Comparison of ENCODE assay signal across 19 cellular contexts in the genomic region with DNA sequence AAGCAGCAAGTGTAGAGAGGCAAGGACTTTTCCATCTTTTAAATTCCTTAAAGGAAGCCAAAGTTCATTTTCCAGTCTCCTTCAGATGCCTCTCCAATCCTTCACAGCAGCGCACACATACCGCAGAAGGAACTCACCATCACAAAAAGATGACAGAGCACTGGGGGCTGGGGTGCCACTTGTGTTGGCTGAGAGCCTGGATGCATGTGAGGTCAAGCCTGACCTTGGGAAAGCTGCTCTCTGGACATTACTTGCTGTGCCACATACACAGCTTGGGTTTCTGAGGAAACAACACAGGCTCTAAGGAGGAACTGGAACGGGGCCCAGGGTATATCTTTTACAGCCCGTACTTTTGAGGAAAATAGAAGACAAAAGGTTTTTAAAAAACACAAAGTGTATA.
DNase-seq lines count a peak whose midpoint lies in the region; ATAC-seq and TF ChIP-seq lines count a peak whose summit lies in the region.
"Had no signal": no experiment of that assay in that cellular context is flagged by ENCODE, and none has a peak within 500 bp of the region (broad histone marks: within the 10 kb centered on the region; RNA-seq: fewer than 3 reads in every experiment).

No MANE protein-coding gene starts in this region.

- H3K9me3 Mint-ChIP-seq in nephron progenitor cell, result no peaks in the 10 kb centered on the region
- peaks cover 11% of the 10 kb centered on the region; the same call in 1 of the 2 replicates for H3K9me3 Mint-ChIP-seq in WTC11
- H3K9me3 Mint-ChIP-seq: GM23338 had no signal

- H3K27me3 Mint-ChIP-seq in nephron progenitor cell (ENCODE audit: low read depth, poor library complexity) (peaks cover 3% of the 10 kb centered on the region), WTC11 (ENCODE audit: low read depth) (no peaks in the 10 kb centered on the region)

- intact Hi-C loops in left ventricle myocardium superior (cut with micrococcal nuclease), result no loop called here

- H3K4me1 Mint-ChIP-seq in nephron progenitor cell (peaks cover 43% of the 10 kb centered on the region), WTC11 (peaks cover 15% of the 10 kb centered on the region)
- H3K4me1 Mint-ChIP-seq: CD4-positive, alpha-beta memory T cell had no signal

- H3K36me3 Mint-ChIP-seq in nephron progenitor cell (ENCODE audit: low read depth), result no peaks in the 10 kb centered on the region
- H3K36me3 Mint-ChIP-seq in WTC11, result no peaks in the 10 kb centered on the region
- H3K36me3 Mint-ChIP-seq: CD4-positive, alpha-beta memory T cell had no signal

- POLR2A ChIA-PET in WTC11 (lab: Charles Lee), result no interaction called here

- peak; percentile 94 for ATAC-seq in left ventricle myocardium superior
- ATAC-seq in WTC11, result no peak
- ATAC-seq: A549, GM23338 had no signal

- TF ChIP-seq CTCF in epithelial cell of proximal tubule (conservative IDR thresholded peaks at IDR 0.05; ENCODE audit: low read depth, low read length) (no peak), nephron progenitor cell (IDR thresholded peaks at IDR 0.05) (no peak), WTC11 (IDR thresholded peaks at IDR 0.05) (no peak), GM20000 (IDR thresholded peaks at IDR 0.05; ENCODE audit: extremely low read depth, missing control alignments) (no peak)

- CTCF ChIA-PET in WTC11 (lab: Charles Lee), result no interaction called here

- H3K4me3 Mint-ChIP-seq in nephron progenitor cell, result no peak overlapping the region
- no peak overlapping the region for H3K4me3 Mint-ChIP-seq in WTC11
- H3K4me3 Mint-ChIP-seq: CD4-positive, alpha-beta memory T cell; GM23338 had no signal

- no peak overlapping the region for H3K4me3 ChIP-seq in epithelial cell of proximal tubule (ENCODE audit: low read depth, low read length)
- H3K4me3 ChIP-seq: A549, GM23338 had no signal

- DNase-seq in amniotic epithelial cell (ENCODE audit: low read depth), result peak; percentile 27
- DNase-seq in epithelial cell of proximal tubule (ENCODE audit: low read depth), result peak; percentile 38
- DNase-seq in left ventricle myocardium superior, result peak; percentile 55
- DNase-seq in nephron progenitor cell, result no peak
- DNase-seq in activated CD4-positive, alpha-beta T cell treated with anti-CD3 and anti-CD28 coated beads, Interleukin-2, amount 50 U/mL, for 1 hour, result no peak
- DNase-seq in activated T-cell treated with anti-CD3 and anti-CD28 coated beads for 4 hours, result no peak
- no peak for DNase-seq in WTC11 (ENCODE audit: low spot score)
- no peak for DNase-seq in GM20000 (ENCODE audit: low spot score)
- DNase-seq: Calu3; CD4-positive, alpha-beta memory T cell; GF-D8; HCEC 1CT; KG1; MV-4-11; NCI-H1694 treated with DMSO at 0.1 percent for 48 hours; NCI-H748 treated with DMSO at 0.1 percent for 48 hours; OCI-M1 had no signal

- H3K27ac Mint-ChIP-seq in nephron progenitor cell, result peak overlapping the region; percentile 72
- H3K27ac Mint-ChIP-seq in WTC11, result no peak overlapping the region
- H3K27ac Mint-ChIP-seq: CD4-positive, alpha-beta memory T cell; GM23338 had no signal

TF ChIP-seq in WTC11, 78 proteins besides CTCF, POLR2A, EP300 and RAD21:
- TF ChIP-seq, protein P1, sequence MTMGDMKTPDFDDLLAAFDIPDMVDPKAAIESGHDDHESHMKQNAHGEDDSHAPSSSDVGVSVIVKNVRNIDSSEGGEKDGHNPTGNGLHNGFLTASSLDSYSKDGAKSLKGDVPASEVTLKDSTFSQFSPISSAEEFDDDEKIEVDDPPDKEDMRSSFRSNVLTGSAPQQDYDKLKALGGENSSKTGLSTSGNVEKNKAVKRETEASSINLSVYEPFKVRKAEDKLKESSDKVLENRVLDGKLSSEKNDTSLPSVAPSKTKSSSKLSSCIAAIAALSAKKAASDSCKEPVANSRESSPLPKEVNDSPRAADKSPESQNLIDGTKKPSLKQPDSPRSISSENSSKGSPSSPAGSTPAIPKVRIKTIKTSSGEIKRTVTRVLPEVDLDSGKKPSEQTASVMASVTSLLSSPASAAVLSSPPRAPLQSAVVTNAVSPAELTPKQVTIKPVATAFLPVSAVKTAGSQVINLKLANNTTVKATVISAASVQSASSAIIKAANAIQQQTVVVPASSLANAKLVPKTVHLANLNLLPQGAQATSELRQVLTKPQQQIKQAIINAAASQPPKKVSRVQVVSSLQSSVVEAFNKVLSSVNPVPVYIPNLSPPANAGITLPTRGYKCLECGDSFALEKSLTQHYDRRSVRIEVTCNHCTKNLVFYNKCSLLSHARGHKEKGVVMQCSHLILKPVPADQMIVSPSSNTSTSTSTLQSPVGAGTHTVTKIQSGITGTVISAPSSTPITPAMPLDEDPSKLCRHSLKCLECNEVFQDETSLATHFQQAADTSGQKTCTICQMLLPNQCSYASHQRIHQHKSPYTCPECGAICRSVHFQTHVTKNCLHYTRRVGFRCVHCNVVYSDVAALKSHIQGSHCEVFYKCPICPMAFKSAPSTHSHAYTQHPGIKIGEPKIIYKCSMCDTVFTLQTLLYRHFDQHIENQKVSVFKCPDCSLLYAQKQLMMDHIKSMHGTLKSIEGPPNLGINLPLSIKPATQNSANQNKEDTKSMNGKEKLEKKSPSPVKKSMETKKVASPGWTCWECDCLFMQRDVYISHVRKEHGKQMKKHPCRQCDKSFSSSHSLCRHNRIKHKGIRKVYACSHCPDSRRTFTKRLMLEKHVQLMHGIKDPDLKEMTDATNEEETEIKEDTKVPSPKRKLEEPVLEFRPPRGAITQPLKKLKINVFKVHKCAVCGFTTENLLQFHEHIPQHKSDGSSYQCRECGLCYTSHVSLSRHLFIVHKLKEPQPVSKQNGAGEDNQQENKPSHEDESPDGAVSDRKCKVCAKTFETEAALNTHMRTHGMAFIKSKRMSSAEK (CRISPR knock-in tag; IDR thresholded peaks at IDR 0.05; ENCODE audit: borderline replicate concordance), result no peak
- TF ChIP-seq ATF3 (CRISPR knock-in tag; conservative IDR thresholded peaks at IDR 0.05) (no peak), SOX15 (CRISPR knock-in tag; IDR thresholded peaks at IDR 0.05) (no peak), OVOL2 (CRISPR knock-in tag; IDR thresholded peaks at IDR 0.05; ENCODE audit: borderline replicate concordance) (no peak), GABPB1 (CRISPR knock-in tag; IDR thresholded peaks at IDR 0.05) (no peak), USF1 (CRISPR knock-in tag; IDR thresholded peaks at IDR 0.05) (no peak), GTF2I (CRISPR knock-in tag; conservative IDR thresholded peaks at IDR 0.05) (no peak), NFYB (CRISPR knock-in tag; conservative IDR thresholded peaks at IDR 0.05; ENCODE audit: low read depth) (no peak), AFF4 (CRISPR knock-in tag; IDR thresholded peaks at IDR 0.05; ENCODE audit: borderline replicate concordance) (no peak), CBFB (CRISPR knock-in tag; IDR thresholded peaks at IDR 0.05; ENCODE audit: low read depth) (no peak)

Comparison
In these comparisons a context has a peak if more than half of its experiments do, and no peak if none do; other contexts are left out.
1. DNase-seq: peak in amniotic epithelial cell (single experiment), epithelial cell of proximal tubule (single experiment) and left ventricle myocardium superior (single experiment); none in nephron progenitor cell (single experiment), activated CD4-positive, alpha-beta T cell treated with anti-CD3 and anti-CD28 coated beads, Interleukin-2, amount 50 U/mL, for 1 hour (single experiment), activated T-cell treated with anti-CD3 and anti-CD28 coated beads for 4 hours (single experiment), WTC11 (single experiment) and GM20000 (single experiment).